In genomic region chr16:74607967-74608356, GRCh38 we compare ENCODE assay signal across 8 cellular contexts. TPM values are rescaled to one million over a fixed set of nuclear protein-coding genes. Genes with fewer than 3 reads are reported as not detected.
A peak's percentile ranks its signal among the peaks of the same experiment; 100 is the strongest.
DNase-seq lines count a peak whose midpoint lies in the region; ATAC-seq and TF ChIP-seq lines count a peak whose summit lies in the region.

No MANE protein-coding gene starts in this region.

- H3K4me1 ChIP-seq in Peyer's patch (peaks cover 0 to 36% (median 5%) of the 10 kb centered on the region in 4 donors), smooth muscle cell (ENCODE audit: low read depth) (peaks cover 25% of the 10 kb centered on the region)

- H3K9ac ChIP-seq in smooth muscle cell (ENCODE audit: low read depth), result no peak overlapping the region

- peak overlapping the region; percentile 72 for H3K4me3 Mint-ChIP-seq in T-helper 1 cell treated with Interleukin-12 subunit alpha and Interleukin-12 subunit beta and Interleukin-4 antibody, amounts not matched to agents 30 μg/mL and 1 μg/mL, for 36 hours

- no peaks in the 10 kb centered on the region for H3K9me3 Mint-ChIP-seq in T-helper 1 cell treated with Interleukin-12 subunit alpha and Interleukin-12 subunit beta and Interleukin-4 antibody, amounts not matched to agents 30 μg/mL and 1 μg/mL, for 36 hours

- H3K36me3 ChIP-seq in Peyer's patch, result no peaks in the 10 kb centered on the region
- no peaks in the 10 kb centered on the region for H3K36me3 ChIP-seq in smooth muscle cell (ENCODE audit: low read depth)

- peak overlapping the region; percentile 90 for H3K4me2 ChIP-seq in smooth muscle cell

- H3K36me3 Mint-ChIP-seq in T-helper 1 cell treated with Interleukin-12 subunit alpha and Interleukin-12 subunit beta and Interleukin-4 antibody, amounts not matched to agents 30 μg/mL and 1 μg/mL, for 36 hours (ENCODE audit: low read depth), result peaks cover 15% of the 10 kb centered on the region

- no peak for ATAC-seq in GM21529 (IDR thresholded peaks at IDR 0.05; ENCODE audit: unreplicated experiment)

- H3K27ac ChIP-seq in Peyer's patch (peak overlapping the region in 3 of 4 donors; percentile 88 to 97 (median 97)), smooth muscle cell (ENCODE audit: low read depth) (peak overlapping the region; percentile 95)

- H4K20me1 ChIP-seq in smooth muscle cell (ENCODE audit: low read depth), result peaks cover 31% of the 10 kb centered on the region

- H3K9me3 ChIP-seq in Peyer's patch (no peaks in the 10 kb centered on the region), smooth muscle cell (replicated peaks; ENCODE audit: low read depth) (no peaks in the 10 kb centered on the region)

- H3K4me3 ChIP-seq in Peyer's patch (no peak overlapping the region), smooth muscle cell (peak overlapping the region; percentile 99)

- no peaks in the 10 kb centered on the region for H3K27me3 ChIP-seq in Peyer's patch
- H3K27me3 ChIP-seq in smooth muscle cell (ENCODE audit: low read depth), result no peaks in the 10 kb centered on the region

- TF ChIP-seq CTCF in Peyer's patch (IDR thresholded peaks at IDR 0.05), result no peak
- no peak for TF ChIP-seq CTCF in smooth muscle cell (IDR thresholded peaks at IDR 0.05; ENCODE audit: borderline replicate concordance, insufficient read depth, poor library complexity, severe bottlenecking)

- H2AFZ ChIP-seq in smooth muscle cell (ENCODE audit: low read depth), result peak overlapping the region; percentile 95

- no peaks in the 10 kb centered on the region for H3F3A ChIP-seq in smooth muscle cell (ENCODE audit: low read depth)

- DNase-seq in T-helper 1 cell (no peak), Peyer's patch (no peak), fibroblast of peridontal ligament (ENCODE audit: extremely low read depth) (peak; percentile 21), smooth muscle cell (lab: John Stamatoyannopoulos, UW; ENCODE audit: unreplicated experiment) (no peak), cortex of kidney (lab: John Stamatoyannopoulos, UW) (no peak)
- no peak for DNase-seq in stimulated activated CD4-positive, alpha-beta T cell treated with anti-CD3 and anti-CD28 coated beads, Interleukin-4, amount 100 ng/mL, for 24 hours

- peaks cover 47% of the 10 kb centered on the region for H3K4me1 Mint-ChIP-seq in T-helper 1 cell treated with Interleukin-12 subunit alpha and Interleukin-12 subunit beta and Interleukin-4 antibody, amounts not matched to agents 30 μg/mL and 1 μg/mL, for 36 hours (ENCODE audit: low read depth)

- WGBS in smooth muscle cell (ENCODE audit: low lambda C conversion rate), result 44% methylated on average over 6 of the region's 6 CpGs

- peaks cover 39% of the 10 kb centered on the region for H3K79me2 ChIP-seq in smooth muscle cell (ENCODE audit: low read depth)

- no peak for TF ChIP-seq POLR2A in Peyer's patch (IDR thresholded peaks at IDR 0.05)

- no peaks in the 10 kb centered on the region for H3K27me3 Mint-ChIP-seq in T-helper 1 cell treated with Interleukin-12 subunit alpha and Interleukin-12 subunit beta and Interleukin-4 antibody, amounts not matched to agents 30 μg/mL and 1 μg/mL, for 36 hours (ENCODE audit: low read depth)

- peak overlapping the region; percentile 26 for H3K27ac Mint-ChIP-seq in T-helper 1 cell treated with Interleukin-12 subunit alpha and Interleukin-12 subunit beta and Interleukin-4 antibody, amounts not matched to agents 30 μg/mL and 1 μg/mL, for 36 hours

RNA-seq across cellular contexts. Expression of gene GLG1, which starts 1.0 kb away (rescaled TPM):
- total RNA-seq in Peyer's patch (100 to 1,000 TPM in 3 of 4 donors, 10 to 100 TPM in 1; 90.0 to 153 (median 113) TPM), smooth muscle cell (131 and 180 TPM in 2 replicates)
- polyA plus RNA-seq in smooth muscle cell, result 138 and 140 TPM in 2 replicates

RNA-seq across cellular contexts. Expression of gene RFWD3, which starts 58.7 kb away (rescaled TPM):
- total RNA-seq in Peyer's patch (10 to 100 TPM; 13.7 to 33.8 (median 23.8) TPM), smooth muscle cell (12.8 and 13.9 TPM in 2 replicates)
- polyA plus RNA-seq in smooth muscle cell, result 8.4 and 10.0 TPM in 2 replicates
